14 cellular contexts compared by ENCODE assay signal in the genomic region with DNA sequence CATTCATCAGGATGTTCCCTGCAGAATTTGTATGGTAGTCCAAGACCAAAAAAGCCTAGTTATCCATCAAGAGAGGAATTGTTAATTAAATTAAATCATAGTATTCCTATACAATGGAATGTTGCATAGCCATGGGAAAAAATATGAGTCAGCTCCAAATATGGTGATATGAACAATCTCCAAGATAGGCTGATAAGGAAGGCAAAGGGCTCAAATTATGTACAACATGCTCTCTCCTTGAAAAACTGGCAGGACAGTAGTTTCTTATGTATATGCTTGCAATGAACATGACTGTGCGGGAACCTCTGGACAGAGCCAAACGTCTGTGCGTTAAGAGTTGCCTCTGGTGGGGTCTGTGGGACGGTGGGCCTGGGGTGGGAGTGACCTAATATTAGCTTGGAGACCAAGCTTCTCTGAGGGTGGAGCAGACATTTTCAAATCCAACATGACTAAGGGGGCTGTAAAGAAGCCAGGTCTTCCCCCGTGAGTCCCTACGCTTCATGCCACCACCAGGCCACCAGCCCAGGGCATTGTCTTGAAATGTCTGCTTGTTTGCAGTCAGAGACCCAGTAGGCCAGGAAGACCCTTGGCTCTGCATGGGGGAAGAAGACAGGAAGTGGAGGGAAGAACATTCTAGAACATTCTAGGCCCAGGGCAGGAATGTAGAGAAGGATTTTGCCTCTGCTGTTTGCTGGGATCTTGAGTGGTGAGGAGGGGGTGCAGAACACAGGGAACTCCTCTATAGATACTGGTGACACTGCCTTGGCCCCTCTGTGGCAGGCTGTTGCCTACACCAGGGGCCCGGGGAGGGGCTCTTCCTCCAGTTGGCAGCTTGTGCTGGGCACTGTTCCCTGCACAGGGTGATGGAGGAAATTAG.
DNase-seq lines count a peak whose midpoint lies in the region; ATAC-seq and TF ChIP-seq lines count a peak whose summit lies in the region.
"Had no signal": no experiment of that assay in that cellular context is flagged by ENCODE, and none has a peak within 500 bp of the region (broad histone marks: within the 10 kb centered on the region; RNA-seq: fewer than 3 reads in every experiment).

No MANE protein-coding gene starts in this region.

- DNase-seq in HCEC 1CT: peak; percentile 2
- DNase-seq in chondrocyte (ENCODE audit: low spot score): no peak
- DNase-seq in lower leg skin (ENCODE audit: low spot score in 2 of 2): peak; percentile 11 to 81
- DNase-seq in thoracic aorta (ENCODE audit: low spot score): peak; percentile 8
- no peak for DNase-seq in KBM-7
- DNase-seq in kidney tubule cell (ENCODE audit: low spot score): no peak
- no peak for DNase-seq in CD4-positive, alpha-beta memory T cell
- DNase-seq: activated CD4-positive, alpha-beta T cell treated with anti-CD3 and anti-CD28 coated beads, Interleukin-2, amount 50 U/mL, for 1 hour; activated effector memory CD4-positive, alpha-beta T cell treated with anti-CD3 and anti-CD28 coated beads, Interleukin-2, amount 50 U/mL, for 16 hours; foreskin melanocyte; NCI-H1417 treated with DMSO at 0.1 percent for 48 hours; NCI-H526 treated with DMSO at 0.1 percent for 48 hours; retina had no signal

- H3K27me3 Mint-ChIP-seq in chondrocyte (ENCODE audit: low read depth): no peaks in the 10 kb centered on the region
- peaks cover 7 to 8% of the 10 kb centered on the region in 2 donors for H3K27me3 Mint-ChIP-seq in CD4-positive, alpha-beta memory T cell

- intact Hi-C loops in lower leg skin (cut with DNase I; ENCODE audit: low total_unique reads): no loop called here
- intact Hi-C loops in CD4-positive, alpha-beta memory T cell (cut with micrococcal nuclease): no loop called here

- peak overlapping the region; percentile 79 for H3K27ac Mint-ChIP-seq in chondrocyte (ENCODE audit: unreplicated experiment)
- H3K27ac Mint-ChIP-seq in CD4-positive, alpha-beta memory T cell: no peak overlapping the region

- peak overlapping the region in 1 of 2 donors; percentile 41 for H3K27ac ChIP-seq in thoracic aorta
- no peak overlapping the region for H3K27ac ChIP-seq in CD4-positive, alpha-beta memory T cell (ENCODE audit: low read depth, low read length)

- POLR2A ChIA-PET in CD4-positive, alpha-beta memory T cell (lab: Charles Lee; ENCODE audit: partially characterized antibody): no interaction called here

- no peaks in the 10 kb centered on the region for H3K36me3 ChIP-seq in thoracic aorta
- no peaks in the 10 kb centered on the region for H3K36me3 ChIP-seq in CD4-positive, alpha-beta memory T cell (ENCODE audit: insufficient read depth, low read length)
- H3K36me3 ChIP-seq: adrenal gland had no signal

- no peak overlapping the region for H3K4me3 Mint-ChIP-seq in chondrocyte (ENCODE audit: unreplicated experiment)
- H3K4me3 Mint-ChIP-seq in CD4-positive, alpha-beta memory T cell: no peak overlapping the region

- no peak overlapping the region for H3K4me3 ChIP-seq in lower leg skin (ENCODE audit: low read depth, poor library complexity, severe bottlenecking)
- H3K4me3 ChIP-seq in thoracic aorta: no peak overlapping the region
- no peak overlapping the region for H3K4me3 ChIP-seq in CD4-positive, alpha-beta memory T cell (ENCODE audit: low read length in 2 of 2)
- H3K4me3 ChIP-seq: adrenal gland had no signal

- H3K36me3 Mint-ChIP-seq in chondrocyte (ENCODE audit: low read depth): no peaks in the 10 kb centered on the region
- no peaks in the 10 kb centered on the region for H3K36me3 Mint-ChIP-seq in CD4-positive, alpha-beta memory T cell

- H3K9me3 Mint-ChIP-seq in chondrocyte (ENCODE audit: low read depth): no peaks in the 10 kb centered on the region
- H3K9me3 Mint-ChIP-seq in CD4-positive, alpha-beta memory T cell: peaks cover 0 to 2% (median 0%) of the 10 kb centered on the region in 8 donors

- CTCF ChIA-PET in CD4-positive, alpha-beta memory T cell (lab: Charles Lee; ENCODE audit: partially characterized antibody): no interaction called here

- in situ Hi-C loops in KBM-7 (cut with MboI; ENCODE audit: low pct_unique_long_range_greater_than_20kb, low sequenced_read_pairs): no loop called here

- ATAC-seq in thoracic aorta (ENCODE audit: insufficient number of reproducible peaks, low FRiP score, low read depth): no peak

- no peak for TF ChIP-seq POLR2A in lower leg skin (IDR thresholded peaks at IDR 0.05)

- no peaks in the 10 kb centered on the region for H3K9me3 ChIP-seq in thoracic aorta
- H3K9me3 ChIP-seq in CD4-positive, alpha-beta memory T cell (ENCODE audit: control insufficient read depth in 1 of 2, low read length in 2 of 2): no peaks in the 10 kb centered on the region
- H3K9me3 ChIP-seq: adrenal gland had no signal

- peaks cover 15% of the 10 kb centered on the region for H3K4me1 Mint-ChIP-seq in chondrocyte (ENCODE audit: low read depth)
- no peaks in the 10 kb centered on the region for H3K4me1 Mint-ChIP-seq in CD4-positive, alpha-beta memory T cell

- H3K4me1 ChIP-seq in thoracic aorta (ENCODE audit: control insufficient read depth in 1 of 2, low read depth in 2 of 2): peaks cover 9 to 19% of the 10 kb centered on the region in 2 donors
- no peaks in the 10 kb centered on the region for H3K4me1 ChIP-seq in CD4-positive, alpha-beta memory T cell (ENCODE audit: insufficient read depth, low read length)
- H3K4me1 ChIP-seq: adrenal gland had no signal

- no peak for TF ChIP-seq CTCF in chondrocyte (IDR thresholded peaks at IDR 0.05)
- TF ChIP-seq CTCF in lower leg skin (IDR thresholded peaks at IDR 0.05): no peak
- no peak for TF ChIP-seq CTCF in thoracic aorta (IDR thresholded peaks at IDR 0.05)

- H3K27me3 ChIP-seq in thoracic aorta (replicated peaks; ENCODE audit: insufficient read depth): no peaks in the 10 kb centered on the region
- no peaks in the 10 kb centered on the region for H3K27me3 ChIP-seq in CD4-positive, alpha-beta memory T cell (ENCODE audit: insufficient read depth, low read length)
- H3K27me3 ChIP-seq: adrenal gland had no signal

- WGBS in lower leg skin, 2 donors: 43 to 55% methylated on average over 7 of the region's 7 CpGs

Comparison
In these comparisons a context has a peak if more than half of its experiments do, and no peak if none do; other contexts are left out.
1. DNase-seq: peak in HCEC 1CT (single experiment), lower leg skin (2 of 2) and thoracic aorta (single experiment); none in chondrocyte (single experiment), KBM-7 (single experiment), kidney tubule cell (single experiment) and CD4-positive, alpha-beta memory T cell (0 of 5).